Comparison of ENCODE assay signal across 14 cellular contexts in genomic region chr6:32883789-32884188, GRCh38. TPM values are rescaled to one million over a fixed set of nuclear protein-coding genes. Genes with fewer than 3 reads are reported as not detected.
DNase-seq lines count a peak whose midpoint lies in the region; ATAC-seq and TF ChIP-seq lines count a peak whose summit lies in the region.
"Had no signal": no experiment of that assay in that cellular context is flagged by ENCODE, and none has a peak within 500 bp of the region (broad histone marks: within the 10 kb centered on the region; RNA-seq: fewer than 3 reads in every experiment).

No MANE protein-coding gene starts in this region.

- in situ Hi-C loops in transverse colon (cut with MboI; ENCODE audit: low pct_ligation_motif_present in 1 of 4, low pct_unique_long_range_greater_than_20kb in 1 of 4, low sequenced_read_pairs in 3 of 4), result loop anchor here in 3 of 4 donors (10.0 to 25.0 kb wide), 3 partner anchors 91 to 104 kb away; no protein-coding TSS in a partner anchor

- DNase-seq in NB4 (ENCODE audit: low read depth), result peak; percentile 87
- DNase-seq in fibroblast of peridontal ligament (ENCODE audit: extremely low read depth), result peak; percentile 88
- peak; percentile 76 for DNase-seq in osteoblast (ENCODE audit: insufficient read length, low spot score, missing footprints)
- DNase-seq in CD4-positive, alpha-beta T cell, result no peak
- DNase-seq in activated CD4-positive, alpha-beta T cell treated with anti-CD3 and anti-CD28 coated beads for 36 hours, result no peak
- DNase-seq in transverse colon, result no peak
- DNase-seq: activated CD4-positive, alpha-beta memory T cell treated with anti-CD3 and anti-CD28 coated beads for 36 hours; effector memory CD8-positive, alpha-beta T cell; NCI-H2081; SK-N-SH had no signal

- H3K27ac ChIP-seq in BLaER1 (no peak overlapping the region), osteoblast (ENCODE audit: low read depth, low read length) (peak overlapping the region; percentile 80), transverse colon (no peak overlapping the region)
- H3K27ac ChIP-seq in CD4-positive, alpha-beta T cell (ENCODE audit: low read depth, low read length), result no peak overlapping the region

- POLR2A ChIA-PET in CD4-positive, alpha-beta T cell (lab: Charles Lee), result interaction anchor here (1.0 to 1.3 kb wide), 2 partner anchors 90 to 101 kb away, joined by 3 read pairs; no protein-coding TSS in a partner anchor
- POLR2A ChIA-PET in activated CD4-positive, alpha-beta T cell treated with anti-CD3 and anti-CD28 coated beads for 36 hours (lab: Charles Lee), result interaction anchor here (0.6 kb wide), 1 partner anchor 47 kb away, joined by 3 read pairs; no protein-coding TSS in a partner anchor

- H3K4me1 ChIP-seq in BLaER1 (peaks cover 12% of the 10 kb centered on the region), osteoblast (ENCODE audit: insufficient read depth, low read length) (peaks cover 38% of the 10 kb centered on the region), transverse colon (peaks cover 4 to 20% (median 8%) of the 10 kb centered on the region in 4 donors)

- H3K36me3 Mint-ChIP-seq in CD4-positive, alpha-beta T cell (ENCODE audit: low read depth), result peaks cover 8% of the 10 kb centered on the region
- peaks cover 6% of the 10 kb centered on the region for H3K36me3 Mint-ChIP-seq in activated CD4-positive, alpha-beta T cell treated with anti-CD3 and anti-CD28 coated beads for 36 hours (ENCODE audit: low read depth)

- H2AFZ ChIP-seq in osteoblast (ENCODE audit: low read length), result peak overlapping the region; percentile 7

- no peak overlapping the region for H3K9ac ChIP-seq in BLaER1
- H3K9ac ChIP-seq: SK-N-SH had no signal

- TF ChIP-seq CTCF in NB4 (IDR thresholded peaks at IDR 0.05; ENCODE audit: low read depth, low read length) (no peak), osteoblast (IDR thresholded peaks at IDR 0.05; ENCODE audit: extremely low read depth, low read depth, low read length) (no peak), transverse colon (IDR thresholded peaks at IDR 0.05) (no peak)
- TF ChIP-seq CTCF in CD4-positive, alpha-beta T cell (IDR thresholded peaks at IDR 0.05), result no peak

- no peak overlapping the region for H3K4me3 Mint-ChIP-seq in CD4-positive, alpha-beta T cell
- no peak overlapping the region for H3K4me3 Mint-ChIP-seq in activated CD4-positive, alpha-beta T cell treated with anti-CD3 and anti-CD28 coated beads for 36 hours
- H3K4me3 Mint-ChIP-seq: activated CD4-positive, alpha-beta memory T cell treated with anti-CD3 and anti-CD28 coated beads for 36 hours; activated naive CD4-positive, alpha-beta T cell treated with anti-CD3 and anti-CD28 coated beads, Interleukin-2, amount 50 U/mL, for 24 hours; effector memory CD8-positive, alpha-beta T cell had no signal

- ATAC-seq in HG03025 (IDR thresholded peaks at IDR 0.05; ENCODE audit: low FRiP score, unreplicated experiment), result no peak
- ATAC-seq in CD4-positive, alpha-beta T cell (ENCODE audit: poor library complexity), result no peak
- ATAC-seq in activated CD4-positive, alpha-beta T cell treated with anti-CD3 and anti-CD28 coated beads for 36 hours, result no peak
- ATAC-seq: effector memory CD8-positive, alpha-beta T cell had no signal

- H3K4me3 ChIP-seq in BLaER1 (no peak overlapping the region), NB4 (ENCODE audit: low read depth, low read length) (no peak overlapping the region), osteoblast (ENCODE audit: insufficient read depth, low read length) (no peak overlapping the region), transverse colon (no peak overlapping the region)

- no peak for TF ChIP-seq EP300 in transverse colon (IDR thresholded peaks at IDR 0.05; ENCODE audit: low read depth)

- peaks cover 5% of the 10 kb centered on the region; the same call in 1 of the 2 replicates for H3K36me3 ChIP-seq in BLaER1
- no peaks in the 10 kb centered on the region for H3K36me3 ChIP-seq in osteoblast (ENCODE audit: insufficient read depth, low read length)
- no peaks in the 10 kb centered on the region for H3K36me3 ChIP-seq in transverse colon

- WGBS in transverse colon (ENCODE audit: low coverage in 1 of 2), 2 donors, result 50 to 54% methylated on average over 1 to 5 of the region's 5 CpGs

- intact Hi-C loops in CD4-positive, alpha-beta T cell (cut with DNase I, micrococcal nuclease), result loop anchor here in 1 of 2 experiments (2.0 kb wide), 1 partner anchor 69 kb away; the partner anchor contains the start of gene HLA-DMA
- intact Hi-C loops in activated CD4-positive, alpha-beta T cell treated with anti-CD3 and anti-CD28 coated beads for 36 hours (cut with DNase I, micrococcal nuclease), result loop anchor here in 1 of 2 experiments (2.0 kb wide), 1 partner anchor 69 kb away; the partner anchor contains the start of gene HLA-DMA
- intact Hi-C loops in transverse colon (cut with DNase I; ENCODE audit: low total_unique reads), result no loop called here

- H3K79me2 ChIP-seq in osteoblast (ENCODE audit: insufficient read depth, low read length), result no peaks in the 10 kb centered on the region

- H3K27me3 ChIP-seq in BLaER1, result no peaks in the 10 kb centered on the region
- H3K27me3 ChIP-seq in osteoblast (ENCODE audit: insufficient read depth, low read length), result peaks cover 12% of the 10 kb centered on the region
- H3K27me3 ChIP-seq in CD4-positive, alpha-beta T cell (ENCODE audit: control insufficient read depth, insufficient read depth, low read length), result no peaks in the 10 kb centered on the region
- no peaks in the 10 kb centered on the region for H3K27me3 ChIP-seq in transverse colon

- no peaks in the 10 kb centered on the region for H4K20me1 ChIP-seq in BLaER1
- H4K20me1 ChIP-seq in osteoblast (ENCODE audit: insufficient read depth, low read length), result no peaks in the 10 kb centered on the region

- H3K9me3 ChIP-seq in BLaER1 (no peaks in the 10 kb centered on the region), osteoblast (ENCODE audit: low read depth, low read length) (no peaks in the 10 kb centered on the region), transverse colon (no peaks in the 10 kb centered on the region)
- no peaks in the 10 kb centered on the region for H3K9me3 ChIP-seq in CD4-positive, alpha-beta T cell (ENCODE audit: control insufficient read depth, low read length)
- H3K9me3 ChIP-seq: SK-N-SH had no signal

- H3K4me1 Mint-ChIP-seq in CD4-positive, alpha-beta T cell (ENCODE audit: low read depth), result no peaks in the 10 kb centered on the region
- H3K4me1 Mint-ChIP-seq in activated CD4-positive, alpha-beta T cell treated with anti-CD3 and anti-CD28 coated beads for 36 hours, result peaks cover 10% of the 10 kb centered on the region

- H3K4me2 ChIP-seq in BLaER1, result peak overlapping the region; percentile 49
- peak overlapping the region; percentile 47 for H3K4me2 ChIP-seq in osteoblast (ENCODE audit: insufficient read depth, low read length)
- H3K4me2 ChIP-seq: SK-N-SH had no signal

- no peaks in the 10 kb centered on the region for H3K9me3 Mint-ChIP-seq in CD4-positive, alpha-beta T cell
- no peaks in the 10 kb centered on the region for H3K9me3 Mint-ChIP-seq in activated CD4-positive, alpha-beta T cell treated with anti-CD3 and anti-CD28 coated beads for 36 hours (ENCODE audit: low read depth)
- H3K9me3 Mint-ChIP-seq: activated CD4-positive, alpha-beta memory T cell treated with anti-CD3 and anti-CD28 coated beads for 36 hours; activated naive CD4-positive, alpha-beta T cell treated with anti-CD3 and anti-CD28 coated beads, Interleukin-2, amount 50 U/mL, for 24 hours; effector memory CD8-positive, alpha-beta T cell had no signal

- H3K27ac Mint-ChIP-seq in CD4-positive, alpha-beta T cell, result no peak overlapping the region
- no peak overlapping the region for H3K27ac Mint-ChIP-seq in activated CD4-positive, alpha-beta T cell treated with anti-CD3 and anti-CD28 coated beads for 36 hours
- H3K27ac Mint-ChIP-seq: activated CD4-positive, alpha-beta memory T cell treated with anti-CD3 and anti-CD28 coated beads for 36 hours; activated naive CD4-positive, alpha-beta T cell treated with anti-CD3 and anti-CD28 coated beads, Interleukin-2, amount 50 U/mL, for 24 hours; effector memory CD8-positive, alpha-beta T cell had no signal

- CTCF ChIA-PET in CD4-positive, alpha-beta T cell (lab: Charles Lee), result no interaction called here
- CTCF ChIA-PET in activated CD4-positive, alpha-beta T cell treated with anti-CD3 and anti-CD28 coated beads for 36 hours (lab: Charles Lee), result interaction anchor here (0.8 to 7.1 kb wide), 4 partner anchors 12 to 102 kb away, joined by 3 to 115 read pairs (median 6); no protein-coding TSS in a partner anchor

- no peaks in the 10 kb centered on the region for H3K27me3 Mint-ChIP-seq in CD4-positive, alpha-beta T cell
- peaks cover 3% of the 10 kb centered on the region for H3K27me3 Mint-ChIP-seq in activated CD4-positive, alpha-beta T cell treated with anti-CD3 and anti-CD28 coated beads for 36 hours
- H3K27me3 Mint-ChIP-seq: activated CD4-positive, alpha-beta memory T cell treated with anti-CD3 and anti-CD28 coated beads for 36 hours; activated naive CD4-positive, alpha-beta T cell treated with anti-CD3 and anti-CD28 coated beads, Interleukin-2, amount 50 U/mL, for 24 hours; effector memory CD8-positive, alpha-beta T cell had no signal

- TF ChIP-seq POLR2A in NB4 (IDR thresholded peaks at IDR 0.05; ENCODE audit: extremely low read depth, insufficient read length) (no peak), transverse colon (IDR thresholded peaks at IDR 0.05) (no peak)

RNA-seq across cellular contexts. Expression of gene PSMB9, which starts 29.8 kb away (rescaled TPM):
- total RNA-seq in osteoblast, result 20.3 and 29.8 TPM in 2 replicates
- total RNA-seq in CD4-positive, alpha-beta T cell, result 10 to 100 TPM; 37.2 to 38.4 TPM
- total RNA-seq in activated CD4-positive, alpha-beta T cell treated with anti-CD3 and anti-CD28 coated beads for 36 hours, result 100 to 1,000 TPM; 210 to 282 TPM
- total RNA-seq in transverse colon, result 10 to 100 TPM; 14.6 to 44.1 (median 32.9) TPM

RNA-seq across cellular contexts. Expression of gene TAP1, which starts 30.3 kb away (rescaled TPM):
- 42.3 and 43.6 TPM in 2 replicates for total RNA-seq in osteoblast
- 10 to 100 TPM; 91.5 to 93.9 TPM for total RNA-seq in CD4-positive, alpha-beta T cell
- 100 to 1,000 TPM; 191 to 255 TPM for total RNA-seq in activated CD4-positive, alpha-beta T cell treated with anti-CD3 and anti-CD28 coated beads for 36 hours
- 10 to 100 TPM; 63.2 to 87.9 (median 75.3) TPM for total RNA-seq in transverse colon

RNA-seq across cellular contexts. Expression of gene PSMB8, which starts 39.9 kb away (rescaled TPM):
- 67.3 and 83.4 TPM in 2 replicates for total RNA-seq in osteoblast
- 100 to 1,000 TPM; 120 to 121 TPM for total RNA-seq in CD4-positive, alpha-beta T cell
- 100 to 1,000 TPM; 238 to 338 TPM for total RNA-seq in activated CD4-positive, alpha-beta T cell treated with anti-CD3 and anti-CD28 coated beads for 36 hours
- 10 to 100 TPM in 3 of 4 donors, 1 to 10 TPM in 1; 9.4 to 95.2 (median 72.6) TPM for total RNA-seq in transverse colon

RNA-seq across cellular contexts. Expression of gene TAP2, which starts 45.2 kb away (rescaled TPM):
- total RNA-seq in osteoblast (12.4 and 20.6 TPM in 2 replicates), transverse colon (10 to 100 TPM; 12.3 to 48.2 (median 27.1) TPM)
- total RNA-seq in CD4-positive, alpha-beta T cell, result 100 to 1,000 TPM; 165 to 171 TPM
- 100 to 1,000 TPM in 1 of 2 experiments, 10 to 100 TPM in 1; 96.4 to 150 TPM for total RNA-seq in activated CD4-positive, alpha-beta T cell treated with anti-CD3 and anti-CD28 coated beads for 36 hours

RNA-seq across cellular contexts. Expression of gene HLA-DMB, which starts 57.0 kb away (rescaled TPM):
- total RNA-seq in osteoblast (2.2 and 8.3 TPM in 2 replicates), transverse colon (10 to 100 TPM in 2 of 4 donors, 1 to 10 TPM in 2; 1.8 to 20.8 (median 13.2) TPM)
- 1 to 10 TPM; 4.6 to 6.0 TPM for total RNA-seq in CD4-positive, alpha-beta T cell
- 1 to 10 TPM; 1.9 to 2.3 TPM for total RNA-seq in activated CD4-positive, alpha-beta T cell treated with anti-CD3 and anti-CD28 coated beads for 36 hours
- total RNA-seq: osteocyte had no signal

Comparison
In these comparisons a context has a peak if more than half of its experiments do, and no peak if none do; other contexts are left out.
1. DNase-seq: peak in NB4 (single experiment), fibroblast of peridontal ligament (single experiment) and osteoblast (single experiment); none in CD4-positive, alpha-beta T cell (0 of 10), activated CD4-positive, alpha-beta T cell treated with anti-CD3 and anti-CD28 coated beads for 36 hours (single experiment) and transverse colon (single experiment).